ENCODE assay signal across 31 cellular contexts in genomic region chr5:73892218-73892617, GRCh38.
"Had no signal": no experiment of that assay in that cellular context is flagged by ENCODE, and none has a peak within 500 bp of the region (broad histone marks: within the 10 kb centered on the region; RNA-seq: fewer than 3 reads in every experiment).

No MANE protein-coding gene starts in this region.

- H3K4me3 ChIP-seq: adrenal gland, body of pancreas, heart left ventricle had no signal

- DNase-seq: activated B cell treated with CpG ODN at 0.5 μM for 24 hours; activated CD4-positive, alpha-beta T cell treated with anti-CD3 and anti-CD28 coated beads for 48 hours; activated CD4-positive, alpha-beta T cell treated with anti-CD3 and anti-CD28 coated beads, Interleukin-2, amount 50 U/mL, for 1 hour; activated CD4-positive, alpha-beta T cell treated with anti-CD3 and anti-CD28 coated beads, Interleukin-2, amount 50 U/mL, for 48 hours; activated CD8-positive, alpha-beta memory T cell treated with anti-CD3 and anti-CD28 coated beads for 24 hours; activated CD8-positive, alpha-beta T cell treated with anti-CD3 and anti-CD28 coated beads for 36 hours; activated effector memory CD4-positive, alpha-beta T cell treated with anti-CD3 and anti-CD28 coated beads, Interleukin-2, amount 50 U/mL, for 16 hours; activated naive CD4-positive, alpha-beta T cell treated with anti-CD3 and anti-CD28 coated beads for 36 hours; activated naive CD8-positive, alpha-beta T cell treated with anti-CD3 and anti-CD28 coated beads for 36 hours; activated naive CD8-positive, alpha-beta T cell treated with anti-CD3 and anti-CD28 coated beads, Interleukin-2, amount 50 U/mL, for 24 hours; activated T-cell treated with anti-CD3 and anti-CD28 coated beads, Interleukin-2, amount 50 U/mL, for 4 hours; adrenal gland; amygdala; aorta; body of pancreas; caudate nucleus; cortex of kidney; dermis blood vessel endothelial cell; effector CD4-positive, alpha-beta T cell; effector memory CD8-positive, alpha-beta T cell; glutamatergic neuron; heart left ventricle; T-helper 1 cell; T-helper 17 cell; T1000; WERI-Rb-1 had no signal

- H3K4me1 Mint-ChIP-seq: activated B cell treated with CpG ODN at 0.5 μM for 24 hours; activated naive CD4-positive, alpha-beta T cell treated with anti-CD3 and anti-CD28 coated beads, Interleukin-2, amount 50 U/mL, for 24 hours; activated naive CD8-positive, alpha-beta T cell treated with anti-CD3 and anti-CD28 coated beads for 36 hours; activated naive CD8-positive, alpha-beta T cell treated with anti-CD3 and anti-CD28 coated beads, Interleukin-2, amount 50 U/mL, for 24 hours; activated T-helper 17 cell treated with anti-CD3 and anti-CD28 coated beads, Interleukin-2, amount 50 U/mL, for 72 hours had no signal

- H3K9me3 ChIP-seq: adrenal gland, body of pancreas, heart left ventricle had no signal

- H3K4me1 ChIP-seq: adrenal gland, body of pancreas had no signal

- H3K9me3 Mint-ChIP-seq: activated B cell treated with CpG ODN at 0.5 μM for 24 hours; activated CD8-positive, alpha-beta T cell treated with anti-CD3 and anti-CD28 coated beads for 36 hours; activated naive CD4-positive, alpha-beta T cell treated with anti-CD3 and anti-CD28 coated beads for 36 hours; activated naive CD4-positive, alpha-beta T cell treated with anti-CD3 and anti-CD28 coated beads, Interleukin-2, amount 50 U/mL, for 24 hours; activated naive CD8-positive, alpha-beta T cell treated with anti-CD3 and anti-CD28 coated beads for 36 hours; activated naive CD8-positive, alpha-beta T cell treated with anti-CD3 and anti-CD28 coated beads, Interleukin-2, amount 50 U/mL, for 24 hours; activated T-cell treated with anti-CD3 and anti-CD28 coated beads, Interleukin-2, amount 50 U/mL, for 4 hours; activated T-helper 17 cell treated with anti-CD3 and anti-CD28 coated beads, Interleukin-2, amount 50 U/mL, for 72 hours; T-helper 2 cell treated with Interferon-gamma antibody and Interleukin-4, amounts not matched to agents 5 μg/mL and 100 μg/mL, for 36 hours had no signal

- H3K27ac ChIP-seq: adrenal gland, body of pancreas, heart left ventricle, WERI-Rb-1 had no signal

- H3K36me3 Mint-ChIP-seq: activated naive CD4-positive, alpha-beta T cell treated with anti-CD3 and anti-CD28 coated beads, Interleukin-2, amount 50 U/mL, for 24 hours; activated naive CD8-positive, alpha-beta T cell treated with anti-CD3 and anti-CD28 coated beads for 36 hours had no signal

- ATAC-seq: activated CD4-positive, CD25-positive, alpha-beta regulatory T cell treated with anti-CD3 and anti-CD28 coated beads, Interleukin-2, amount 50 U/mL, for 24 hours; activated CD8-positive, alpha-beta T cell treated with anti-CD3 and anti-CD28 coated beads for 36 hours; activated naive CD8-positive, alpha-beta T cell treated with anti-CD3 and anti-CD28 coated beads, Interleukin-2, amount 50 U/mL, for 24 hours; activated T-cell treated with anti-CD3 and anti-CD28 coated beads, Interleukin-2, amount 50 U/mL, for 4 hours; activated T-helper 17 cell treated with anti-CD3 and anti-CD28 coated beads, Interleukin-2, amount 50 U/mL, for 72 hours; body of pancreas; effector memory CD8-positive, alpha-beta T cell; esophagus mucosa; heart left ventricle; T-helper 17 cell had no signal

- H3K27ac Mint-ChIP-seq: activated B cell treated with CpG ODN at 0.5 μM for 24 hours; activated CD8-positive, alpha-beta T cell treated with anti-CD3 and anti-CD28 coated beads for 36 hours; activated naive CD4-positive, alpha-beta T cell treated with anti-CD3 and anti-CD28 coated beads for 36 hours; activated naive CD4-positive, alpha-beta T cell treated with anti-CD3 and anti-CD28 coated beads, Interleukin-2, amount 50 U/mL, for 24 hours; activated naive CD8-positive, alpha-beta T cell treated with anti-CD3 and anti-CD28 coated beads for 36 hours; activated naive CD8-positive, alpha-beta T cell treated with anti-CD3 and anti-CD28 coated beads, Interleukin-2, amount 50 U/mL, for 24 hours; activated T-helper 17 cell treated with anti-CD3 and anti-CD28 coated beads, Interleukin-2, amount 50 U/mL, for 72 hours; effector memory CD8-positive, alpha-beta T cell; T-helper 17 cell; T-helper 2 cell treated with Interferon-gamma antibody and Interleukin-4, amounts not matched to agents 5 μg/mL and 100 μg/mL, for 36 hours had no signal

- H3K27me3 ChIP-seq: adrenal gland, body of pancreas, heart left ventricle had no signal

- H3K4me3 Mint-ChIP-seq: activated B cell treated with CpG ODN at 0.5 μM for 24 hours; activated CD8-positive, alpha-beta T cell treated with anti-CD3 and anti-CD28 coated beads for 36 hours; activated naive CD4-positive, alpha-beta T cell treated with anti-CD3 and anti-CD28 coated beads for 36 hours; activated naive CD4-positive, alpha-beta T cell treated with anti-CD3 and anti-CD28 coated beads, Interleukin-2, amount 50 U/mL, for 24 hours; activated naive CD8-positive, alpha-beta T cell treated with anti-CD3 and anti-CD28 coated beads for 36 hours; activated naive CD8-positive, alpha-beta T cell treated with anti-CD3 and anti-CD28 coated beads, Interleukin-2, amount 50 U/mL, for 24 hours; activated T-cell treated with anti-CD3 and anti-CD28 coated beads, Interleukin-2, amount 50 U/mL, for 4 hours; activated T-helper 17 cell treated with anti-CD3 and anti-CD28 coated beads, Interleukin-2, amount 50 U/mL, for 72 hours; effector memory CD8-positive, alpha-beta T cell; T-helper 17 cell; T-helper 2 cell treated with Interferon-gamma antibody and Interleukin-4, amounts not matched to agents 5 μg/mL and 100 μg/mL, for 36 hours had no signal

- H3K36me3 ChIP-seq: WERI-Rb-1 had no signal
